Comparison of ENCODE assay signal across 8 cellular contexts in genomic region chr3:12994607-12995388, GRCh38.
DNase-seq lines count a peak whose midpoint lies in the region; ATAC-seq and TF ChIP-seq lines count a peak whose summit lies in the region.

No MANE protein-coding gene starts in this region.

- H3K4me3 ChIP-seq in HUES6 (ENCODE audit: low read depth, low read length) (peak overlapping the region; percentile 80), gastroesophageal sphincter (peak overlapping the region; percentile 60 to 88)

- POLR2A ChIA-PET in RWPE1 (lab: Yijun Ruan, JAX; ENCODE audit: low non-redundant PET), result no interaction called here

- H3K9me3 ChIP-seq in HUES6 (ENCODE audit: control insufficient read depth, insufficient read depth, low read depth, low read length), result no peaks in the 10 kb centered on the region
- no peaks in the 10 kb centered on the region for H3K9me3 ChIP-seq in gastroesophageal sphincter

- no peaks in the 10 kb centered on the region for H3K36me3 ChIP-seq in HUES6 (ENCODE audit: control insufficient read depth, insufficient read depth, low read length)
- H3K36me3 ChIP-seq in gastroesophageal sphincter, result no peaks in the 10 kb centered on the region

- DNase-seq in DMS153 treated with DMSO at 0.1 percent for 48 hours (lab: John Stamatoyannopoulos, UW; ENCODE audit: unreplicated experiment), result peak; percentile 50
- peak; percentile 77 for DNase-seq in RWPE1 (ENCODE audit: low spot score)
- peak; percentile 77 for DNase-seq in activated gamma-delta T cell treated with anti-CD3 and anti-CD28 coated beads, Interleukin-2, amount 50 U/mL, for 16 hours (ENCODE audit: low read depth)
- DNase-seq in nucleus accumbens (lab: John Stamatoyannopoulos, UW), result peak in 53 of 56 donors; percentile 33 to 91 (median 79)
- DNase-seq in superior temporal gyrus (ENCODE audit: extremely low spot score), result peak; percentile 85

- TF ChIP-seq CTCF in RWPE1 (conservative IDR thresholded peaks at IDR 0.05; ENCODE audit: low read depth) (peak; percentile 94), gastroesophageal sphincter (IDR thresholded peaks at IDR 0.05) (peak in 3 of 4 experiments; percentile 94 to 95 (median 95))

- peak; percentile 75 to 83 for TF ChIP-seq POLR2A in gastroesophageal sphincter (IDR thresholded peaks at IDR 0.05)

- peak; percentile 66 for ATAC-seq in GM21423 (IDR thresholded peaks at IDR 0.05; ENCODE audit: unreplicated experiment)
- ATAC-seq in gastroesophageal sphincter, result peak; percentile 80

- peak overlapping the region; percentile 62 for H3K9ac ChIP-seq in HUES6 (ENCODE audit: low read length)

- WGBS in gastroesophageal sphincter (ENCODE audit: low coverage in 1 of 2), 2 donors, result 0% methylated on average over 2 of the region's 58 CpGs; no CpG with 5 or more reads in 1 of the 2 donors

- no peak overlapping the region; the same call in 1 of the 2 replicates for H3K27ac ChIP-seq in HUES6 (ENCODE audit: low read depth, low read length)
- H3K27ac ChIP-seq in RWPE1, result no peak overlapping the region
- peak overlapping the region; percentile 65 to 95 (median 92) for H3K27ac ChIP-seq in gastroesophageal sphincter

- H3K27me3 ChIP-seq in HUES6 (ENCODE audit: control insufficient read depth, insufficient read depth, low read length) (peaks cover 3% of the 10 kb centered on the region; the same call in 1 of the 2 replicates), gastroesophageal sphincter (no peaks in the 10 kb centered on the region)

- CTCF ChIA-PET in RWPE1 (lab: Yijun Ruan, JAX), result interaction anchor here (0.6 to 0.9 kb wide), 9 partner anchors 10 to 267 kb away, joined by 3 to 7 read pairs (median 3); no protein-coding TSS in a partner anchor

- H3K4me1 ChIP-seq in HUES6 (ENCODE audit: control insufficient read depth, insufficient read depth, low read length) (peaks cover 26% of the 10 kb centered on the region), gastroesophageal sphincter (peaks cover 0 to 55% (median 17%) of the 10 kb centered on the region in 3 donors)

- TF ChIP-seq EP300 in gastroesophageal sphincter (IDR thresholded peaks at IDR 0.05), result no peak

Comparison
In these comparisons a context has a peak if more than half of its experiments do, and no peak if none do; other contexts are left out.
1. H3K27ac ChIP-seq: peak in gastroesophageal sphincter (4 of 4); none in HUES6 (single experiment) and RWPE1 (single experiment).
2. Peak in every context shown above with its lines, with median percentiles within 50 percentile points of each other: DNase-seq.